9 cellular contexts compared by ENCODE assay signal in genomic region chr1:31413405-31414005, GRCh38. TPM values are rescaled to one million over a fixed set of nuclear protein-coding genes. Genes with fewer than 3 reads are reported as not detected.
DNase-seq lines count a peak whose midpoint lies in the region; ATAC-seq and TF ChIP-seq lines count a peak whose summit lies in the region.
"Had no signal": no experiment of that assay in that cellular context is flagged by ENCODE, and none has a peak within 500 bp of the region (broad histone marks: within the 10 kb centered on the region; RNA-seq: fewer than 3 reads in every experiment).

No MANE protein-coding gene starts in this region.

- CTCF ChIA-PET in activated B cell treated with CpG ODN at 0.5 μM for 24 hours (lab: Charles Lee): interaction anchor here (0.9 to 1.4 kb wide), 3 partner anchors 9 to 19 kb away, joined by 3 to 4 read pairs (median 4); no protein-coding TSS in a partner anchor

- peaks cover 33% of the 10 kb centered on the region for H3K4me1 ChIP-seq in fibroblast of lung (ENCODE audit: control insufficient read depth, extremely low read depth, insufficient read depth, low read length)

- H4K20me1 ChIP-seq in fibroblast of lung (ENCODE audit: control insufficient read depth, extremely low read depth, insufficient read depth, low read length): no peaks in the 10 kb centered on the region

- ATAC-seq in activated B cell treated with CpG ODN at 0.5 μM for 24 hours (ENCODE audit: low read depth): peak; percentile 45
- peak; percentile 36 to 56 (median 54) for ATAC-seq in natural killer cell
- ATAC-seq in HG03196 (IDR thresholded peaks at IDR 0.05; ENCODE audit: unreplicated experiment): no peak
- ATAC-seq in HG03432 (IDR thresholded peaks at IDR 0.05; ENCODE audit: unreplicated experiment): no peak

- peak overlapping the region; percentile 75 for H3K9ac ChIP-seq in fibroblast of lung (ENCODE audit: insufficient read depth, low read length)

- H3K4me3 ChIP-seq in LNCaP clone FGC (ENCODE audit: low read depth, low read length) (peak overlapping the region; percentile 88), fibroblast of lung (replicated peaks in 1 of 4; ENCODE audit: control extremely low read depth in 1 of 4, insufficient read depth in 1 of 4, low read depth in 3 of 4, low read length in 4 of 4) (peak overlapping the region; percentile 67 to 92 (median 82))

- POLR2A ChIA-PET in activated B cell treated with CpG ODN at 0.5 μM for 24 hours (lab: Charles Lee): no interaction called here

- DNase-seq in SKM-1 treated with dmso at 0.1 percent for 144 hours (lab: John Stamatoyannopoulos, UW; ENCODE audit: unreplicated experiment): peak; percentile 44
- no peak for DNase-seq in SKM-1 (lab: John Stamatoyannopoulos, UW; ENCODE audit: unreplicated experiment)
- DNase-seq in LNCaP clone FGC (ENCODE audit: low read depth): no peak
- DNase-seq in activated B cell treated with CpG ODN at 0.5 μM for 24 hours: peak; percentile 27
- DNase-seq in fibroblast of lung (ENCODE audit: low read depth in 2 of 2): peak; percentile 36 to 58
- DNase-seq in natural killer cell: no peak

- H3K4me2 ChIP-seq in fibroblast of lung (ENCODE audit: extremely low read depth, insufficient read depth, low read length): peak overlapping the region; percentile 92

- H3K79me2 ChIP-seq in fibroblast of lung (ENCODE audit: control insufficient read depth, insufficient read depth, low read length): peaks cover 42% of the 10 kb centered on the region

- no peaks in the 10 kb centered on the region for H3K9me3 Mint-ChIP-seq in activated B cell treated with CpG ODN at 0.5 μM for 24 hours
- no peaks in the 10 kb centered on the region for H3K9me3 Mint-ChIP-seq in natural killer cell

- intact Hi-C loops in activated B cell treated with CpG ODN at 0.5 μM for 24 hours (cut with micrococcal nuclease): no loop called here
- intact Hi-C loops in natural killer cell (cut with micrococcal nuclease): no loop called here

- no peak overlapping the region for H3K27ac Mint-ChIP-seq in activated B cell treated with CpG ODN at 0.5 μM for 24 hours
- H3K27ac Mint-ChIP-seq in natural killer cell: peak overlapping the region in 1 of 2 donors; percentile 23

- no peaks in the 10 kb centered on the region for H3K27me3 ChIP-seq in fibroblast of lung (ENCODE audit: control insufficient read depth, insufficient read depth, low read length)

- H3K27me3 Mint-ChIP-seq in activated B cell treated with CpG ODN at 0.5 μM for 24 hours (peaks cover 56% of the 10 kb centered on the region), natural killer cell (ENCODE audit: low read depth in 2 of 2) (peaks cover 56 to 76% of the 10 kb centered on the region in 2 donors)

- TF ChIP-seq CTCF in LNCaP clone FGC (IDR thresholded peaks at IDR 0.05; ENCODE audit: control insufficient read depth, extremely low read depth, insufficient read depth): no peak
- TF ChIP-seq CTCF in activated B cell treated with CpG ODN at 0.5 μM for 24 hours (IDR thresholded peaks at IDR 0.05): no peak
- TF ChIP-seq CTCF in fibroblast of lung (conservative IDR thresholded peaks at IDR 0.05 in 1 of 2, IDR thresholded peaks at IDR 0.05 in 1 of 2; ENCODE audit: low read depth in 1 of 2, low read length in 2 of 2): no peak
- TF ChIP-seq CTCF in natural killer cell (IDR thresholded peaks at IDR 0.05): no peak

- H2AFZ ChIP-seq in fibroblast of lung (ENCODE audit: low read length): peak overlapping the region; percentile 66

- H3K36me3 Mint-ChIP-seq in activated B cell treated with CpG ODN at 0.5 μM for 24 hours (ENCODE audit: low read depth): no peaks in the 10 kb centered on the region
- H3K36me3 Mint-ChIP-seq in natural killer cell: no peaks in the 10 kb centered on the region

- H3K4me3 Mint-ChIP-seq in activated B cell treated with CpG ODN at 0.5 μM for 24 hours (peak overlapping the region; percentile 86), natural killer cell (peak overlapping the region; percentile 90)

- H3K36me3 ChIP-seq in fibroblast of lung (ENCODE audit: control insufficient read depth, insufficient read depth, low read length): peaks cover 4% of the 10 kb centered on the region

- H3K4me1 Mint-ChIP-seq in activated B cell treated with CpG ODN at 0.5 μM for 24 hours: peaks cover 10% of the 10 kb centered on the region
- H3K4me1 Mint-ChIP-seq in natural killer cell: peaks cover 6 to 13% of the 10 kb centered on the region in 2 donors

- H3K27ac ChIP-seq in fibroblast of lung (ENCODE audit: insufficient read depth, low read length): peak overlapping the region; percentile 78

- no peaks in the 10 kb centered on the region for H3K9me3 ChIP-seq in fibroblast of lung (ENCODE audit: control insufficient read depth, insufficient read depth, low read depth, low read length)

RNA-seq across cellular contexts. Expression of gene SERINC2, which starts 0.5 kb away (rescaled TPM):
- 0.11 and 0.17 TPM in 2 replicates for total RNA-seq in activated B cell treated with CpG ODN at 0.5 μM for 24 hours
- 6.7 and 28.4 TPM in 2 replicates for total RNA-seq in fibroblast of lung
- 104 and 229 TPM in 2 replicates for polyA plus RNA-seq in fibroblast of lung
- polyA plus RNA-seq in fibroblast of lung (2012): 156 and 349 TPM in 2 replicates
- 329 and 427 TPM in 2 replicates for polyA minus RNA-seq in fibroblast of lung (ENCODE audit: low replicate concordance)
- total RNA-seq in natural killer cell: 1 to 10 TPM in 1 of 3 donors, under 1 TPM in 2; 0.25 to 1.1 (median 0.40) TPM

RNA-seq across cellular contexts. Expression of gene FABP3, which starts 40.6 kb away (rescaled TPM):
- total RNA-seq in activated B cell treated with CpG ODN at 0.5 μM for 24 hours (0.49 TPM in 1 of 2 replicates, not detected in the other), fibroblast of lung (116 and 554 TPM in 2 replicates), natural killer cell (not detected)
- 275 and 664 TPM in 2 replicates for polyA plus RNA-seq in fibroblast of lung
- polyA plus RNA-seq in fibroblast of lung (2012): 179 and 377 TPM in 2 replicates
- 81.9 and 185 TPM in 2 replicates for polyA minus RNA-seq in fibroblast of lung (ENCODE audit: low replicate concordance)
- total RNA-seq: glomerular endothelial cell had no signal

Comparison
In these comparisons a context has a peak if more than half of its experiments do, and no peak if none do; other contexts are left out.
1. DNase-seq: peak in SKM-1 treated with dmso at 0.1 percent for 144 hours (single experiment), activated B cell treated with CpG ODN at 0.5 μM for 24 hours (single experiment) and fibroblast of lung (2 of 2); none in SKM-1 (single experiment), LNCaP clone FGC (single experiment) and natural killer cell (single experiment).
2. ATAC-seq: peak in activated B cell treated with CpG ODN at 0.5 μM for 24 hours (single experiment) and natural killer cell (3 of 3); none in HG03196 (single experiment) and HG03432 (single experiment).
3. RNA of gene FABP3, which starts 40.6 kb away (total RNA-seq): 116 to 554 TPM in fibroblast of lung; 0.49 TPM in activated B cell treated with CpG ODN at 0.5 μM for 24 hours and not detected in natural killer cell; every median in the first group is over 10 times any median in the second.